Comparison of ENCODE assay signal across 8 cellular contexts in genomic region chr3:134029734-134030381, GRCh38. TPM values are rescaled to one million over a fixed set of nuclear protein-coding genes. Genes with fewer than 3 reads are reported as not detected.
DNase-seq lines count a peak whose midpoint lies in the region; ATAC-seq, FAIRE-seq and TF ChIP-seq lines count a peak whose summit lies in the region.

TSS of gene SLCO2A1 (minus strand) at chr3:134029925. CDS start at chr3:134029802, 123 bp downstream.

- no peak within 1 kb of the TSS for H3K27ac Mint-ChIP-seq in stimulated activated effector memory CD8-positive, alpha-beta T cell treated with anti-CD3 and anti-CD28 coated beads, Interleukin-12 subunit alpha, Interleukin-12 subunit beta, amount 100 ng/mL, for 72 hours

- TF ChIP-seq CTCF in brain microvascular endothelial cell (IDR thresholded peaks at IDR 0.05; ENCODE audit: low read depth, low read length, missing control alignments) (no peak), kidney (IDR thresholded peaks at IDR 0.05; ENCODE audit: borderline replicate concordance, extremely low read depth, insufficient read depth) (no peak)

- H3K27me3 ChIP-seq in MG63 (peaks cover 4% of the 10 kb centered on the region; the same call in 1 of the 2 replicates), brain microvascular endothelial cell (replicated peaks) (peaks cover 19% of the 10 kb centered on the region)

- no peaks in the 10 kb centered on the region for H3K4me1 Mint-ChIP-seq in stimulated activated effector memory CD8-positive, alpha-beta T cell treated with anti-CD3 and anti-CD28 coated beads, Interleukin-12 subunit alpha, Interleukin-12 subunit beta, amount 100 ng/mL, for 72 hours

- intact Hi-C loops in kidney (cut with DNase I): no loop called here

- H3K36me3 Mint-ChIP-seq in stimulated activated effector memory CD8-positive, alpha-beta T cell treated with anti-CD3 and anti-CD28 coated beads, Interleukin-12 subunit alpha, Interleukin-12 subunit beta, amount 100 ng/mL, for 72 hours: no peaks in the 10 kb centered on the region

- peaks cover 0 to 6% of the 10 kb centered on the region in 2 donors for H3K4me1 ChIP-seq in kidney (ENCODE audit: control insufficient read depth in 1 of 2, insufficient read depth in 1 of 2, low read depth in 1 of 2, low read length in 2 of 2)

- FAIRE-seq in kidney (lab: Jason Lieb, UNC): no peak

- DNase-seq in Caki2 (ENCODE audit: low read depth): peak; percentile 9
- peak; percentile 53 for DNase-seq in MG63
- DNase-seq in brain microvascular endothelial cell: no peak
- DNase-seq in kidney: peak; percentile 91
- no peak for DNase-seq in stimulated activated effector memory CD8-positive, alpha-beta T cell treated with anti-CD3 and anti-CD28 coated beads, Interleukin-12 subunit alpha, Interleukin-12 subunit beta, amount 100 ng/mL, for 72 hours (ENCODE audit: low spot score in 2 of 2)
- no peak for DNase-seq in NOMO-1 treated with dmso at 0.1 percent for 144 hours (lab: John Stamatoyannopoulos, UW; ENCODE audit: unreplicated experiment)
- DNase-seq in hepatic stellate cell (ENCODE audit: low spot score): no peak
- no peak for DNase-seq in NCI-H226

- no peaks in the 10 kb centered on the region for H3K9me3 ChIP-seq in MG63
- no peaks in the 10 kb centered on the region for H3K9me3 ChIP-seq in kidney (ENCODE audit: control insufficient read depth in 1 of 2, low read length in 2 of 2)

- peak within 1 kb of the TSS; percentile 60 to 82 for H3K9ac ChIP-seq in kidney (ENCODE audit: low read length in 2 of 2)

- H3K36me3 ChIP-seq in MG63 (no peaks in the 10 kb centered on the region), brain microvascular endothelial cell (replicated peaks) (no peaks in the 10 kb centered on the region), kidney (ENCODE audit: control insufficient read depth in 1 of 2, insufficient read depth in 2 of 2, low read length in 2 of 2) (no peaks in the 10 kb centered on the region)

- H3K27ac ChIP-seq in brain microvascular endothelial cell: no peak within 1 kb of the TSS
- H3K27ac ChIP-seq in kidney (ENCODE audit: low read depth in 2 of 2, low read length in 2 of 2): peak within 1 kb of the TSS; percentile 63 to 72

- in situ Hi-C loops in Caki2 (cut with HindIII; ENCODE audit: low pct_unique_long_range_greater_than_20kb, low sequenced_read_pairs): no loop called here
- in situ Hi-C loops in brain microvascular endothelial cell (cut with HindIII; ENCODE audit: low pct_ligation_motif_present, low sequenced_read_pairs): no loop called here

- no peaks in the 10 kb centered on the region for H3K9me3 Mint-ChIP-seq in stimulated activated effector memory CD8-positive, alpha-beta T cell treated with anti-CD3 and anti-CD28 coated beads, Interleukin-12 subunit alpha, Interleukin-12 subunit beta, amount 100 ng/mL, for 72 hours

- peak within 1 kb of the TSS; percentile 43 for H3K4me3 Mint-ChIP-seq in stimulated activated effector memory CD8-positive, alpha-beta T cell treated with anti-CD3 and anti-CD28 coated beads, Interleukin-12 subunit alpha, Interleukin-12 subunit beta, amount 100 ng/mL, for 72 hours

- ATAC-seq in stimulated activated effector memory CD8-positive, alpha-beta T cell treated with anti-CD3 and anti-CD28 coated beads, Interleukin-12 subunit alpha, Interleukin-12 subunit beta, amount 100 ng/mL, for 72 hours: no peak

- H3K4me3 ChIP-seq in MG63 (peak within 1 kb of the TSS; percentile 42), brain microvascular endothelial cell (ENCODE audit: low read depth, low read length) (peak within 1 kb of the TSS; percentile 54), kidney (ENCODE audit: low read length in 2 of 2) (peak within 1 kb of the TSS; percentile 67 to 76)

RNA-seq across cellular contexts. Expression of gene SLCO2A1, which starts in this region (rescaled TPM):
- total RNA-seq in Caki2 (2014; rRNA removed; shearing (Covaris generic); ENCODE audit: low replicate concordance): not detected in 2 replicates
- 0.02 and 0.72 TPM in 2 replicates for total RNA-seq in MG63 (2014; rRNA removed; shearing (Covaris generic); ENCODE audit: low replicate concordance)
- 169 TPM for total RNA-seq in kidney
- 27.2 TPM for polyA plus RNA-seq in kidney (ENCODE audit: insufficient read depth, low read depth, low replicate concordance)

Comparison
In these comparisons a context has a peak if more than half of its experiments do, and no peak if none do; other contexts are left out.
1. RNA of gene SLCO2A1 (total RNA-seq): 169 TPM in kidney (single experiment); 0.02 to 0.72 TPM in MG63 and not detected in Caki2; every median in the first group is over 10 times any median in the second.
2. Peak in DNase-seq in Caki2; RNA of the gene not detected or under 1 TPM.
3. Peak in DNase-seq and H3K4me3 ChIP-seq in MG63; RNA of the gene not detected or under 1 TPM.
4. Peak in every context shown above with its lines, with median percentiles within 50 percentile points of each other: H3K4me3 ChIP-seq.